Comparison of ENCODE assay signal across 8 cellular contexts in genomic region chr9:137189297-137190295, GRCh38. TPM values are rescaled to one million over a fixed set of nuclear protein-coding genes. Genes with fewer than 3 reads are reported as not detected.
A peak's percentile ranks its signal among the peaks of the same experiment; 100 is the strongest.
DNase-seq lines count a peak whose midpoint lies in the region; ATAC-seq, FAIRE-seq and TF ChIP-seq lines count a peak whose summit lies in the region.

No MANE protein-coding gene starts in this region.

- H3K36me3 ChIP-seq in testis (ENCODE audit: low read depth, missing control alignments) = no peaks in the 10 kb centered on the region

- H3K36me3 Mint-ChIP-seq in activated CD4-positive, alpha-beta T cell treated with anti-CD3 and anti-CD28 coated beads for 36 hours (ENCODE audit: low read depth) = peaks cover 12% of the 10 kb centered on the region
- H3K36me3 Mint-ChIP-seq in activated naive CD8-positive, alpha-beta T cell treated with anti-CD3 and anti-CD28 coated beads for 36 hours = peaks cover 8% of the 10 kb centered on the region

- H3K9me3 Mint-ChIP-seq in activated CD4-positive, alpha-beta T cell treated with anti-CD3 and anti-CD28 coated beads for 36 hours (ENCODE audit: low read depth) = no peaks in the 10 kb centered on the region
- H3K9me3 Mint-ChIP-seq in activated naive CD8-positive, alpha-beta T cell treated with anti-CD3 and anti-CD28 coated beads for 36 hours = no peaks in the 10 kb centered on the region

- peaks cover 29% of the 10 kb centered on the region for H3K4me1 Mint-ChIP-seq in activated CD4-positive, alpha-beta T cell treated with anti-CD3 and anti-CD28 coated beads for 36 hours
- H3K4me1 Mint-ChIP-seq in activated naive CD8-positive, alpha-beta T cell treated with anti-CD3 and anti-CD28 coated beads for 36 hours = peaks cover 22% of the 10 kb centered on the region

- H3K4me3 Mint-ChIP-seq in activated CD4-positive, alpha-beta T cell treated with anti-CD3 and anti-CD28 coated beads for 36 hours = peak overlapping the region; percentile 91
- peak overlapping the region; percentile 96 for H3K4me3 Mint-ChIP-seq in activated naive CD8-positive, alpha-beta T cell treated with anti-CD3 and anti-CD28 coated beads for 36 hours

- H3K27ac ChIP-seq in testis = peak overlapping the region; percentile 68 to 86

- no peaks in the 10 kb centered on the region for H3K27me3 ChIP-seq in testis

- CTCF ChIA-PET in activated CD4-positive, alpha-beta T cell treated with anti-CD3 and anti-CD28 coated beads for 36 hours (lab: Charles Lee) = interaction anchor here (0.5 to 2.1 kb wide), 19 partner anchors 8 to 1205 kb away, joined by 3 to 5 read pairs (median 3); partner anchors contain the start of genes RNF224 and TPRN

- peak overlapping the region; percentile 96 to 98 for H3K4me3 ChIP-seq in testis

- 33 to 40% methylated on average over 6 to 23 of the region's 23 CpGs for WGBS in testis, 2 donors

- peaks cover 26% of the 10 kb centered on the region for H3K4me1 ChIP-seq in testis

- peak overlapping the region; percentile 88 for H3K27ac Mint-ChIP-seq in activated CD4-positive, alpha-beta T cell treated with anti-CD3 and anti-CD28 coated beads for 36 hours
- H3K27ac Mint-ChIP-seq in activated naive CD8-positive, alpha-beta T cell treated with anti-CD3 and anti-CD28 coated beads for 36 hours = peak overlapping the region; percentile 87

- no peak for TF ChIP-seq POLR2A in testis (IDR thresholded peaks at IDR 0.05)

- no peaks in the 10 kb centered on the region for H3K27me3 Mint-ChIP-seq in activated CD4-positive, alpha-beta T cell treated with anti-CD3 and anti-CD28 coated beads for 36 hours
- H3K27me3 Mint-ChIP-seq in activated naive CD8-positive, alpha-beta T cell treated with anti-CD3 and anti-CD28 coated beads for 36 hours = no peaks in the 10 kb centered on the region

- POLR2A ChIA-PET in activated CD4-positive, alpha-beta T cell treated with anti-CD3 and anti-CD28 coated beads for 36 hours (lab: Charles Lee) = interaction anchor here (1.0 to 1.2 kb wide), 3 partner anchors 11 to 94 kb away, joined by 3 to 8 read pairs (median 4); partner anchors contain the start of gene TPRN

- intact Hi-C loops in activated CD4-positive, alpha-beta T cell treated with anti-CD3 and anti-CD28 coated beads for 36 hours (cut with DNase I, micrococcal nuclease) = loop anchor here (1.0 to 5.0 kb wide), 6 partner anchors 16 to 75 kb away; partner anchors contain the start of genes DPP7 (in 1 of the 2), NDOR1 (in 1 of the 2), RNF208 (in 1 of the 2) and TMEM203 (in 1 of the 2)
- intact Hi-C loops in left colon (cut with DNase I, micrococcal nuclease) (loop anchor here in 1 of 2 donors (5.0 kb wide), 1 partner anchor 47 kb away; no protein-coding TSS in a partner anchor), testis (cut with DNase I; ENCODE audit: low total_unique reads) (no loop called here)

- peak; percentile 1 for ATAC-seq in activated CD4-positive, alpha-beta T cell treated with anti-CD3 and anti-CD28 coated beads for 36 hours
- ATAC-seq in left colon = peak; percentile 1
- no peak for ATAC-seq in GM18502 (IDR thresholded peaks at IDR 0.05; ENCODE audit: poor library complexity, unreplicated experiment)

- no peak for TF ChIP-seq CTCF in testis (IDR thresholded peaks at IDR 0.05)

- DNase-seq in activated CD4-positive, alpha-beta T cell treated with anti-CD3 and anti-CD28 coated beads for 36 hours = no peak
- no peak for DNase-seq in activated CD4-positive, alpha-beta T cell treated with anti-CD3 and anti-CD28 coated beads for 48 hours
- DNase-seq in activated naive CD8-positive, alpha-beta T cell treated with anti-CD3 and anti-CD28 coated beads for 36 hours = no peak
- peak in 1 of 2 donors; percentile 11 for DNase-seq in left colon
- no peak for DNase-seq in testis
- no peak for DNase-seq in frontal cortex (ENCODE audit: low spot score in 2 of 2)
- no peak for DNase-seq in COLO668 (lab: John Stamatoyannopoulos, UW; ENCODE audit: unreplicated experiment)

- FAIRE-seq in frontal cortex (lab: Jason Lieb, UNC) = no peak

- H3K9me3 ChIP-seq in testis = no peaks in the 10 kb centered on the region

RNA-seq across cellular contexts. Expression of gene SSNA1, which starts 1.1 kb away (rescaled TPM):
- 10 to 100 TPM; 53.6 to 58.6 TPM for total RNA-seq in activated CD4-positive, alpha-beta T cell treated with anti-CD3 and anti-CD28 coated beads for 36 hours
- total RNA-seq in activated naive CD8-positive, alpha-beta T cell treated with anti-CD3 and anti-CD28 coated beads for 36 hours = 10 to 100 TPM; 78.1 to 80.1 TPM
- 10 to 100 TPM; 56.7 to 68.8 TPM for total RNA-seq in left colon
- total RNA-seq in testis = 100 to 1,000 TPM; 134 to 137 TPM
- polyA plus RNA-seq in testis (ENCODE audit: insufficient read depth, low read depth, low replicate concordance) = 211 TPM
- total RNA-seq in frontal cortex = 24.5 TPM

RNA-seq across cellular contexts. Expression of gene ANAPC2, which starts 1.2 kb away (rescaled TPM):
- total RNA-seq in activated CD4-positive, alpha-beta T cell treated with anti-CD3 and anti-CD28 coated beads for 36 hours = 10 to 100 TPM; 30.8 to 38.4 TPM
- total RNA-seq in activated naive CD8-positive, alpha-beta T cell treated with anti-CD3 and anti-CD28 coated beads for 36 hours = 10 to 100 TPM; 42.6 to 48.3 TPM
- total RNA-seq in left colon (10 to 100 TPM; 50.6 to 64.1 TPM), testis (10 to 100 TPM; 91.0 to 98.5 TPM), frontal cortex (22.4 TPM)
- polyA plus RNA-seq in testis (ENCODE audit: insufficient read depth, low read depth, low replicate concordance) = 80.6 TPM

RNA-seq across cellular contexts. Expression of gene TPRN, which starts 10.9 kb away (rescaled TPM):
- 1 to 10 TPM; 5.6 to 5.8 TPM for total RNA-seq in activated CD4-positive, alpha-beta T cell treated with anti-CD3 and anti-CD28 coated beads for 36 hours
- 1 to 10 TPM; 7.3 to 7.6 TPM for total RNA-seq in activated naive CD8-positive, alpha-beta T cell treated with anti-CD3 and anti-CD28 coated beads for 36 hours
- 100 to 1,000 TPM; 134 to 154 TPM for total RNA-seq in left colon
- total RNA-seq in testis = 10 to 100 TPM; 25.9 to 35.2 TPM
- 17.2 TPM for polyA plus RNA-seq in testis (ENCODE audit: insufficient read depth, low read depth, low replicate concordance)
- total RNA-seq in frontal cortex = 6.1 TPM

RNA-seq across cellular contexts. Expression of gene TMEM203, which starts 15.9 kb away (rescaled TPM):
- 10 to 100 TPM; 25.0 to 30.7 TPM for total RNA-seq in activated CD4-positive, alpha-beta T cell treated with anti-CD3 and anti-CD28 coated beads for 36 hours
- total RNA-seq in activated naive CD8-positive, alpha-beta T cell treated with anti-CD3 and anti-CD28 coated beads for 36 hours = 10 to 100 TPM; 37.9 TPM
- total RNA-seq in left colon = 10 to 100 TPM; 36.2 to 40.0 TPM
- 10 to 100 TPM; 48.0 to 51.2 TPM for total RNA-seq in testis
- polyA plus RNA-seq in testis (ENCODE audit: insufficient read depth, low read depth, low replicate concordance) = 36.3 TPM
- 34.2 TPM for total RNA-seq in frontal cortex

RNA-seq across cellular contexts. Expression of gene NDOR1, which starts 15.9 kb away (rescaled TPM):
- total RNA-seq in activated CD4-positive, alpha-beta T cell treated with anti-CD3 and anti-CD28 coated beads for 36 hours = 10 to 100 TPM; 27.0 to 27.8 TPM
- 10 to 100 TPM; 37.6 to 38.8 TPM for total RNA-seq in activated naive CD8-positive, alpha-beta T cell treated with anti-CD3 and anti-CD28 coated beads for 36 hours
- total RNA-seq in left colon (10 to 100 TPM; 12.1 to 18.8 TPM), testis (10 to 100 TPM; 27.5 to 29.1 TPM), frontal cortex (3.3 TPM)
- polyA plus RNA-seq in testis (ENCODE audit: insufficient read depth, low read depth, low replicate concordance) = 21.9 TPM
